30 cellular contexts compared by ENCODE assay signal in the genomic region with DNA sequence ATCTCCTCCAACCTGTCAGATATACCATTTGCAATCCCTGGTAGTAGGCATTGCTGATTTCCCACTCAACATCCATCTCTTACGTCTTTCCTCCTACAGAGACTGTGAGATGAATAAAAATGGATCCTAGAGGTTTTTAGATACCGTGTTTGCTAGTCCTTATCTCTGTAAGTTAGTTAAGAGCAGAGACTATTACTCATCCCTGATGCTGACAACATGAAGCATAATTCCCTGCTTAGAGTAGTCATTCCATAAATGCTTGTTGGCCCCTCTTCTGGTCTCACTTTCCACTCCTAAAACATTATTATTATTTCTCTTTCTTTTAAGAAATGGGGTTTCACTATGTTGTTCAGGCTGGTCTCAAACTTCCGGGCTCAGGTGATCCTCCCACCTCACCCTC.
"Had no signal": no experiment of that assay in that cellular context is flagged by ENCODE, and none has a peak within 500 bp of the region (broad histone marks: within the 10 kb centered on the region; RNA-seq: fewer than 3 reads in every experiment).

No MANE protein-coding gene starts in this region.

- H3K4me1 ChIP-seq: ascending aorta, SJCRH30 had no signal

- ATAC-seq: activated CD8-positive, alpha-beta memory T cell treated with anti-CD3 and anti-CD28 coated beads, Interleukin-2, amount 10 ng/mL, durations not matched to agents 7 days and 5 days; activated naive CD8-positive, alpha-beta T cell treated with anti-CD3 and anti-CD28 coated beads, Interleukin-2, amount 50 U/mL, for 24 hours had no signal

- H3K4me3 ChIP-seq: ascending aorta, cardiac muscle cell, SJCRH30, SK-N-MC had no signal

- H3K9me3 ChIP-seq: ascending aorta, SJCRH30 had no signal

- H3K27me3 ChIP-seq: ascending aorta, cardiac muscle cell, SJCRH30 had no signal

- DNase-seq: activated CD4-positive, alpha-beta memory T cell treated with anti-CD3 and anti-CD28 coated beads, Interleukin-2, amount 10 ng/mL, durations not matched to agents 7 days and 5 days; activated CD4-positive, alpha-beta T cell treated with anti-CD3 and anti-CD28 coated beads for 1 hour; activated CD4-positive, alpha-beta T cell treated with anti-CD3 and anti-CD28 coated beads for 48 hours; activated CD4-positive, CD25-positive, alpha-beta regulatory T cell; activated CD8-positive, alpha-beta memory T cell treated with anti-CD3 and anti-CD28 coated beads for 24 hours; activated CD8-positive, alpha-beta memory T cell treated with anti-CD3 and anti-CD28 coated beads, Interleukin-2, amount 10 ng/mL, durations not matched to agents 7 days and 5 days; activated CD8-positive, alpha-beta memory T cell treated with anti-CD3 and anti-CD28 coated beads, Interleukin-2, amount 50 U/mL, for 48 hours; activated effector memory CD4-positive, alpha-beta T cell treated with Interleukin-2 at 50 U/mL for 16 hours; activated naive CD4-positive, alpha-beta T cell treated with anti-CD3 and anti-CD28 coated beads, Interleukin-2, amount 10 ng/mL, durations not matched to agents 7 days and 5 days; activated naive CD8-positive, alpha-beta T cell treated with anti-CD3 and anti-CD28 coated beads, Interleukin-2, amount 50 U/mL, for 24 hours; activated T-cell treated with anti-CD3 and anti-CD28 coated beads, Interleukin-2, amount 50 U/mL, for 48 hours; amniotic stem cell; Karpas-422; NCI-H1105; NCI-H1417 treated with DMSO at 0.1 percent for 48 hours; NCI-H187 treated with DMSO at 0.1 percent for 48 hours; NCI-H2081; NCI-H2171 treated with DMSO at 0.1 percent for 48 hours; NCI-H345; NCI-H526; NCI-H748 treated with DMSO at 0.1 percent for 48 hours; NK-92 treated with Interleukin-12 subunit alpha and Interleukin-12 subunit beta, amount 100 ng/mL, for 24 hours; OCI-M1; Right ventricle myocardium superior; SJCRH30; T1000; WERI-Rb-1 had no signal

- H3K36me3 ChIP-seq: ascending aorta, cardiac muscle cell, SJCRH30, WERI-Rb-1 had no signal

- H3K27ac ChIP-seq: ascending aorta, cardiac muscle cell, SJCRH30, SK-N-MC, WERI-Rb-1 had no signal
